ENCODE assay signal across 1 cellular context in genomic region chr14:49915085-49915484, GRCh38.
TF ChIP-seq lines count a peak whose summit lies in the region.

No MANE protein-coding gene starts in this region.

TF ChIP-seq in HepG2, 621 proteins besides CTCF, POLR2A, EP300 and RAD21 (continued from another document):
- TF ChIP-seq E2F2 (CRISPR knock-in tag; IDR thresholded peaks at IDR 0.05; ENCODE audit: borderline replicate concordance) (no peak), RFXANK (CRISPR knock-in tag; IDR thresholded peaks at IDR 0.05) (no peak), ZFP36L2 (CRISPR knock-in tag; IDR thresholded peaks at IDR 0.05) (no peak), ARID4A (CRISPR knock-in tag; IDR thresholded peaks at IDR 0.05; ENCODE audit: borderline replicate concordance) (no peak), TAF1 (CRISPR knock-in tag; IDR thresholded peaks at IDR 0.05) (no peak), ZNF331 (CRISPR knock-in tag; IDR thresholded peaks at IDR 0.05) (no peak), HNRNPK (IDR thresholded peaks at IDR 0.05; ENCODE audit: low read depth, low read length, poor library complexity, severe bottlenecking) (no peak), ZNF362 (CRISPR knock-in tag; IDR thresholded peaks at IDR 0.05; ENCODE audit: borderline replicate concordance) (no peak), PBX2 (CRISPR knock-in tag; IDR thresholded peaks at IDR 0.05) (no peak), KAT7 (CRISPR knock-in tag; IDR thresholded peaks at IDR 0.05; ENCODE audit: borderline replicate concordance) (no peak), YY1 (IDR thresholded peaks at IDR 0.05; ENCODE audit: insufficient read depth, insufficient replicate concordance, low read depth, low read length) (no peak), HMG20B (CRISPR knock-in tag; conservative IDR thresholded peaks at IDR 0.05) (no peak), EEA1 (CRISPR knock-in tag; IDR thresholded peaks at IDR 0.05; ENCODE audit: borderline replicate concordance) (no peak), TSC22D2 (CRISPR knock-in tag; IDR thresholded peaks at IDR 0.05; ENCODE audit: borderline replicate concordance) (no peak), MTF2 (CRISPR knock-in tag; IDR thresholded peaks at IDR 0.05; ENCODE audit: borderline replicate concordance) (no peak), HNRNPH1 (optimal IDR thresholded peaks at IDR 0.05; ENCODE audit: low read depth, low read length) (no peak)
